1 cellular context compared by ENCODE assay signal in genomic region chr3:158717576-158717975, GRCh38.
A peak's percentile ranks its signal among the peaks of the same experiment; 100 is the strongest.
TF ChIP-seq lines count a peak whose summit lies in the region.

No MANE protein-coding gene starts in this region.

TF ChIP-seq in K562, 482 proteins besides CTCF, POLR2A, EP300 and RAD21:
- TF ChIP-seq MCM3 (IDR thresholded peaks at IDR 0.05) (no peak), EGR1 (conservative IDR thresholded peaks at IDR 0.05) (0 out of 2 replicates have a peak, but pooled peaks have one; percentile 10)
